8 cellular contexts compared by ENCODE assay signal in genomic region chr15:34109775-34110663, GRCh38.
DNase-seq lines count a peak whose midpoint lies in the region; ATAC-seq and FAIRE-seq lines count a peak whose summit lies in the region.

No MANE protein-coding gene starts in this region.

- DNase-seq in NCI-H1092 (lab: John Stamatoyannopoulos, UW): peak; percentile 5
- DNase-seq in NCI-H1092 treated with DMSO at 0.1 percent for 48 hours (lab: John Stamatoyannopoulos, UW): no peak
- DNase-seq in HPDE6-E6E7 (ENCODE audit: extremely low spot score): peak; percentile 10
- DNase-seq in iPS-NIHi11 (ENCODE audit: low spot score): peak; percentile 21

- ATAC-seq in GM19467 (IDR thresholded peaks at IDR 0.05; ENCODE audit: unreplicated experiment) (no peak), HG03108 (IDR thresholded peaks at IDR 0.05; ENCODE audit: unreplicated experiment) (no peak), GM21423 (IDR thresholded peaks at IDR 0.05; ENCODE audit: unreplicated experiment) (no peak)

- peak; percentile 83 for FAIRE-seq in TTC549 (lab: Jason Lieb, UNC)
